Comparison of ENCODE assay signal across 17 cellular contexts in genomic region chrX:74451450-74452198, GRCh38. TPM values are rescaled to one million over a fixed set of nuclear protein-coding genes. Genes with fewer than 3 reads are reported as not detected.
A peak's percentile ranks its signal among the peaks of the same experiment; 100 is the strongest.
DNase-seq lines count a peak whose midpoint lies in the region; ATAC-seq and TF ChIP-seq lines count a peak whose summit lies in the region.
"Had no signal": no experiment of that assay in that cellular context is flagged by ENCODE, and none has a peak within 500 bp of the region (broad histone marks: within the 10 kb centered on the region; RNA-seq: fewer than 3 reads in every experiment).

No MANE protein-coding gene starts in this region.

- CTCF ChIA-PET in activated naive CD4-positive, alpha-beta T cell treated with anti-CD3 and anti-CD28 coated beads for 36 hours (lab: Charles Lee): no interaction called here
- CTCF ChIA-PET in activated naive CD4-positive, alpha-beta T cell treated with anti-CD3 and anti-CD28 coated beads, Interleukin-2, amount 10 ng/mL, durations not matched to agents 7 days and 5 days (lab: Charles Lee): no interaction called here

- H3K4me3 Mint-ChIP-seq in activated naive CD4-positive, alpha-beta T cell treated with anti-CD3 and anti-CD28 coated beads for 36 hours: no peak overlapping the region
- no peak overlapping the region for H3K4me3 Mint-ChIP-seq in activated naive CD4-positive, alpha-beta T cell treated with anti-CD3 and anti-CD28 coated beads, Interleukin-2, amount 10 ng/mL, durations not matched to agents 7 days and 5 days

- no peaks in the 10 kb centered on the region for H3K27me3 Mint-ChIP-seq in activated naive CD4-positive, alpha-beta T cell treated with anti-CD3 and anti-CD28 coated beads for 36 hours (ENCODE audit: low read depth)
- H3K27me3 Mint-ChIP-seq in activated naive CD4-positive, alpha-beta T cell treated with anti-CD3 and anti-CD28 coated beads, Interleukin-2, amount 10 ng/mL, durations not matched to agents 7 days and 5 days: no peaks in the 10 kb centered on the region
- H3K27me3 Mint-ChIP-seq: CD4-positive, CD25-positive, alpha-beta regulatory T cell had no signal

- H3K27ac ChIP-seq in SJSA1 (peak overlapping the region; percentile 76), coronary artery (peak overlapping the region in 1 of 2 donors; percentile 50)
- H3K27ac ChIP-seq: lower lobe of right lung had no signal

- H3K27ac Mint-ChIP-seq in activated naive CD4-positive, alpha-beta T cell treated with anti-CD3 and anti-CD28 coated beads for 36 hours: peak overlapping the region; percentile 51
- H3K27ac Mint-ChIP-seq in activated naive CD4-positive, alpha-beta T cell treated with anti-CD3 and anti-CD28 coated beads, Interleukin-2, amount 10 ng/mL, durations not matched to agents 7 days and 5 days: no peak overlapping the region
- H3K27ac Mint-ChIP-seq: CD4-positive, CD25-positive, alpha-beta regulatory T cell had no signal

- H3K27me3 ChIP-seq in SJSA1 (replicated peaks): no peaks in the 10 kb centered on the region

- DNase-seq in activated naive CD4-positive, alpha-beta T cell treated with anti-CD3 and anti-CD28 coated beads for 36 hours: no peak
- no peak for DNase-seq in activated naive CD4-positive, alpha-beta T cell treated with anti-CD3 and anti-CD28 coated beads, Interleukin-2, amount 10 ng/mL, durations not matched to agents 7 days and 5 days
- no peak for DNase-seq in SJSA1 (ENCODE audit: low read depth in 1 of 2, low spot score in 2 of 2)
- peak; percentile 53 for DNase-seq in coronary artery (ENCODE audit: low spot score)
- DNase-seq in stimulated activated naive CD8-positive, alpha-beta T cell treated with anti-CD3 and anti-CD28 coated beads, Interleukin-15, Interleukin-2, amounts not matched to agents 100 U/mL and 50 U/mL, for 24 hours: peak; percentile 11
- DNase-seq in occipital lobe (lab: John Stamatoyannopoulos, UW): no peak
- DNase-seq: CD4-positive, CD25-positive, alpha-beta regulatory T cell; hippocampal formation; lower lobe of right lung; NCI-H146; NCI-H2171 treated with DMSO at 0.1 percent for 48 hours; NCI-H526 treated with DMSO at 0.1 percent for 48 hours had no signal

- H3K9me3 Mint-ChIP-seq in activated naive CD4-positive, alpha-beta T cell treated with anti-CD3 and anti-CD28 coated beads for 36 hours: no peaks in the 10 kb centered on the region
- no peaks in the 10 kb centered on the region for H3K9me3 Mint-ChIP-seq in activated naive CD4-positive, alpha-beta T cell treated with anti-CD3 and anti-CD28 coated beads, Interleukin-2, amount 10 ng/mL, durations not matched to agents 7 days and 5 days
- H3K9me3 Mint-ChIP-seq: activated naive CD4-positive, alpha-beta T cell treated with anti-CD3 and anti-CD28 coated beads, Interleukin-2, amount 50 U/mL, for 72 hours; CD4-positive, CD25-positive, alpha-beta regulatory T cell had no signal

- TF ChIP-seq CTCF in coronary artery (IDR thresholded peaks at IDR 0.05): no peak

- H3K36me3 ChIP-seq in SJSA1: no peaks in the 10 kb centered on the region
- H3K36me3 ChIP-seq: lower lobe of right lung, thoracic aorta had no signal

- peak; percentile 78 for ATAC-seq in stimulated activated naive CD8-positive, alpha-beta T cell treated with anti-CD3 and anti-CD28 coated beads, Interleukin-15, Interleukin-2, amounts not matched to agents 100 U/mL and 50 U/mL, for 24 hours
- no peak for ATAC-seq in HG03439 (IDR thresholded peaks at IDR 0.05; ENCODE audit: unreplicated experiment)
- ATAC-seq in HG03196 (IDR thresholded peaks at IDR 0.05; ENCODE audit: unreplicated experiment): no peak
- ATAC-seq: K562 had no signal

- no peaks in the 10 kb centered on the region for H3K36me3 Mint-ChIP-seq in activated naive CD4-positive, alpha-beta T cell treated with anti-CD3 and anti-CD28 coated beads for 36 hours (ENCODE audit: low read depth)
- no peaks in the 10 kb centered on the region for H3K36me3 Mint-ChIP-seq in activated naive CD4-positive, alpha-beta T cell treated with anti-CD3 and anti-CD28 coated beads, Interleukin-2, amount 10 ng/mL, durations not matched to agents 7 days and 5 days
- H3K36me3 Mint-ChIP-seq: activated naive CD4-positive, alpha-beta T cell treated with anti-CD3 and anti-CD28 coated beads, Interleukin-2, amount 50 U/mL, for 72 hours; CD4-positive, CD25-positive, alpha-beta regulatory T cell had no signal

- H3K4me3 ChIP-seq in SJSA1: no peak overlapping the region
- no peak overlapping the region for H3K4me3 ChIP-seq in coronary artery
- H3K4me3 ChIP-seq: K562, lower lobe of right lung, thoracic aorta had no signal

- peaks cover 22% of the 10 kb centered on the region for H3K4me1 Mint-ChIP-seq in activated naive CD4-positive, alpha-beta T cell treated with anti-CD3 and anti-CD28 coated beads for 36 hours (ENCODE audit: low read depth)
- no peaks in the 10 kb centered on the region for H3K4me1 Mint-ChIP-seq in activated naive CD4-positive, alpha-beta T cell treated with anti-CD3 and anti-CD28 coated beads, Interleukin-2, amount 10 ng/mL, durations not matched to agents 7 days and 5 days

- intact Hi-C loops in activated naive CD4-positive, alpha-beta T cell treated with anti-CD3 and anti-CD28 coated beads for 36 hours (cut with micrococcal nuclease): loop anchor here (1.0 to 10.0 kb wide), 2 partner anchors 83 to 823 kb away; partner anchors contain the start of gene UPRT

- H3K9me3 ChIP-seq in SJSA1 (replicated peaks): no peaks in the 10 kb centered on the region
- H3K9me3 ChIP-seq: lower lobe of right lung, thoracic aorta had no signal

- peaks cover 21% of the 10 kb centered on the region for H3K4me1 ChIP-seq in SJSA1 (replicated peaks)
- H3K4me1 ChIP-seq: lower lobe of right lung had no signal

RNA-seq across cellular contexts. Expression of gene SLC16A2, which starts 30.3 kb away (rescaled TPM):
- total RNA-seq in activated naive CD4-positive, alpha-beta T cell treated with anti-CD3 and anti-CD28 coated beads for 36 hours: under 1 TPM; 0.19 to 0.30 TPM
- total RNA-seq in SJSA1 (2014; rRNA removed; shearing (Covaris generic)): 11.9 and 14.1 TPM in 2 replicates
- 17.9 TPM for total RNA-seq in occipital lobe

Comparison
In these comparisons a context has a peak if more than half of its experiments do, and no peak if none do; other contexts are left out.
1. DNase-seq: peak in coronary artery (single experiment) and stimulated activated naive CD8-positive, alpha-beta T cell treated with anti-CD3 and anti-CD28 coated beads, Interleukin-15, Interleukin-2, amounts not matched to agents 100 U/mL and 50 U/mL, for 24 hours (single experiment); none in activated naive CD4-positive, alpha-beta T cell treated with anti-CD3 and anti-CD28 coated beads for 36 hours (single experiment), activated naive CD4-positive, alpha-beta T cell treated with anti-CD3 and anti-CD28 coated beads, Interleukin-2, amount 10 ng/mL, durations not matched to agents 7 days and 5 days (single experiment), SJSA1 (0 of 2) and occipital lobe (single experiment).